8 cellular contexts compared by ENCODE assay signal in genomic region chr11:9688716-9689511, GRCh38. TPM values are rescaled to one million over a fixed set of nuclear protein-coding genes. Genes with fewer than 3 reads are reported as not detected.
DNase-seq lines count a peak whose midpoint lies in the region; ATAC-seq and TF ChIP-seq lines count a peak whose summit lies in the region.

No MANE protein-coding gene starts in this region.

- POLR2A ChIA-PET in CD4-positive, alpha-beta T cell (lab: Charles Lee) = no interaction called here

- intact Hi-C loops in CD4-positive, alpha-beta T cell (cut with DNase I, micrococcal nuclease) = no loop called here
- intact Hi-C loops in psoas muscle (cut with DNase I) = no loop called here

- TF ChIP-seq CTCF in CD4-positive, alpha-beta T cell (IDR thresholded peaks at IDR 0.05) = no peak
- no peak for TF ChIP-seq CTCF in psoas muscle (IDR thresholded peaks at IDR 0.05)

- H3K27me3 ChIP-seq in CD4-positive, alpha-beta T cell (ENCODE audit: control insufficient read depth, insufficient read depth, low read length) = no peaks in the 10 kb centered on the region
- H3K27me3 ChIP-seq in psoas muscle (ENCODE audit: insufficient read depth in 3 of 3, low read length in 2 of 3) = no peaks in the 10 kb centered on the region

- ATAC-seq in CD4-positive, alpha-beta T cell (ENCODE audit: poor library complexity) = peak; percentile 84
- ATAC-seq in GM19395 (IDR thresholded peaks at IDR 0.05; ENCODE audit: unreplicated experiment) = peak; percentile 89
- peak; percentile 75 for ATAC-seq in HG03378 (IDR thresholded peaks at IDR 0.05; ENCODE audit: unreplicated experiment)
- peak; percentile 93 for ATAC-seq in SK-N-SH treated with all-trans-retinoic acid at 6 μM for 48 hours
- ATAC-seq in psoas muscle = peak in 3 of 4 donors; percentile 51 to 57 (median 56)

- H3K27ac ChIP-seq in CD4-positive, alpha-beta T cell (ENCODE audit: low read depth, low read length) = no peak overlapping the region
- peak overlapping the region; percentile 63 for H3K27ac ChIP-seq in psoas muscle

- 48 to 53% (median 52%) methylated on average over 7 of the region's 7 CpGs for WGBS in psoas muscle, 3 donors

- no peak overlapping the region for H3K4me3 Mint-ChIP-seq in CD4-positive, alpha-beta T cell

- H3K27me3 Mint-ChIP-seq in CD4-positive, alpha-beta T cell = no peaks in the 10 kb centered on the region

- H3K36me3 ChIP-seq in psoas muscle (ENCODE audit: insufficient read depth in 1 of 2, low read depth in 1 of 2) = no peaks in the 10 kb centered on the region

- H3K4me3 ChIP-seq in psoas muscle = no peak overlapping the region

- H3K9me3 ChIP-seq in CD4-positive, alpha-beta T cell (ENCODE audit: control insufficient read depth, low read length) = no peaks in the 10 kb centered on the region
- no peaks in the 10 kb centered on the region for H3K9me3 ChIP-seq in psoas muscle

- H3K4me1 ChIP-seq in psoas muscle = peaks cover 6% of the 10 kb centered on the region

- no peaks in the 10 kb centered on the region for H3K36me3 Mint-ChIP-seq in CD4-positive, alpha-beta T cell (ENCODE audit: low read depth)

- no peak for DNase-seq in CD4-positive, alpha-beta T cell
- DNase-seq in foreskin melanocyte (peak; percentile 85), psoas muscle (no peak), NCI-H2029 treated with DMSO at 0.1 percent for 48 hours (lab: John Stamatoyannopoulos, UW) (no peak), amniotic stem cell (lab: John Stamatoyannopoulos, UW) (no peak)

- H3K4me1 Mint-ChIP-seq in CD4-positive, alpha-beta T cell (ENCODE audit: low read depth) = no peaks in the 10 kb centered on the region

- CTCF ChIA-PET in CD4-positive, alpha-beta T cell (lab: Charles Lee) = no interaction called here

- no peak overlapping the region for H3K27ac Mint-ChIP-seq in CD4-positive, alpha-beta T cell

- H3K9me3 Mint-ChIP-seq in CD4-positive, alpha-beta T cell = no peaks in the 10 kb centered on the region

TF ChIP-seq in SK-N-SH treated with all-trans-retinoic acid at 6 μM for 48 hours, 23 proteins besides CTCF, POLR2A, EP300 and RAD21:
- 0 out of 2 replicates have a peak, but pooled peaks have one; percentile 29 for TF ChIP-seq ISL1 (CRISPR knock-in tag; IDR thresholded peaks at IDR 0.05)
- TF ChIP-seq TSHZ2 (CRISPR knock-in tag; IDR thresholded peaks at IDR 0.05) = peak; percentile 50; the same call in 1 of the 2 replicates
- no peak for TF ChIP-seq ZNF70 (CRISPR knock-in tag; IDR thresholded peaks at IDR 0.05)
- 0 out of 2 replicates have a peak, but pooled peaks have one; percentile 13 for TF ChIP-seq ZFP3 (CRISPR knock-in tag; IDR thresholded peaks at IDR 0.05)

RNA-seq across cellular contexts. Expression of gene SWAP70, which starts 25.0 kb away (rescaled TPM):
- total RNA-seq in CD4-positive, alpha-beta T cell = 1 to 10 TPM; 4.0 to 4.1 TPM
- 10 to 100 TPM in 2 of 4 donors, 1 to 10 TPM in 2; 8.2 to 13.3 (median 11.0) TPM for total RNA-seq in psoas muscle
- polyA plus RNA-seq in psoas muscle = 1 to 10 TPM; 4.3 to 5.2 (median 4.5) TPM
